ENCODE assay signal across 8 cellular contexts in genomic region chr19:7944177-7944761, GRCh38. TPM values are rescaled to one million over a fixed set of nuclear protein-coding genes. Genes with fewer than 3 reads are reported as not detected.
DNase-seq lines count a peak whose midpoint lies in the region; ATAC-seq and TF ChIP-seq lines count a peak whose summit lies in the region.

No MANE protein-coding gene starts in this region.

- TF ChIP-seq CTCF in GM10248 (IDR thresholded peaks at IDR 0.05; ENCODE audit: control extremely low read depth, extremely low read depth, low read depth, missing control alignments), result peak; percentile 83

- ATAC-seq in HG02852 (IDR thresholded peaks at IDR 0.05; ENCODE audit: unreplicated experiment), result peak; percentile 27
- ATAC-seq in sciatic nerve, result peak; percentile 75
- ATAC-seq in GM21717 (IDR thresholded peaks at IDR 0.05; ENCODE audit: unreplicated experiment), result no peak

- CTCF ChIA-PET in GM10248 (lab: Yijun Ruan, JAX), result interaction anchor here (0.7 to 6.9 kb wide), 47 partner anchors 8 to 714 kb away, joined by 3 to 90 read pairs (median 5); partner anchors contain the start of genes CCL25, CTXN1, ELAVL1 and MAP2K7

- DNase-seq in GM10248 (ENCODE audit: extremely low spot score), result peak; percentile 82
- peak; percentile 60 to 78 for DNase-seq in NCI-H187 (lab: John Stamatoyannopoulos, UW)
- DNase-seq in T-helper 22 cell (ENCODE audit: low read depth), result peak; percentile 61
- peak; percentile 93 for DNase-seq in astrocyte of the hippocampus (ENCODE audit: low read depth, low spot score)
- peak in 49 of 51 donors; percentile 30 to 90 (median 72) for DNase-seq in hypothalamus (lab: John Stamatoyannopoulos, UW)
- peak; percentile 92 for DNase-seq in sciatic nerve (ENCODE audit: low spot score)

- intact Hi-C loops in sciatic nerve (cut with DNase I), result no loop called here

- POLR2A ChIA-PET in GM10248 (lab: Yijun Ruan, JAX), result interaction anchor here (0.6 to 2.5 kb wide), 12 partner anchors 8 to 446 kb away, joined by 3 to 18 read pairs (median 4); partner anchors contain the start of genes MAP2K7, PNPLA6, RAB11B and SNAPC2

RNA-seq across cellular contexts. Expression of gene TIMM44, which starts 0.8 kb away (rescaled TPM):
- total RNA-seq in sciatic nerve, result 49.6 TPM

RNA-seq across cellular contexts. Expression of gene CTXN1, which starts 18.3 kb away (rescaled TPM):
- 1.5 TPM for total RNA-seq in sciatic nerve

RNA-seq across cellular contexts. Expression of gene SNAPC2, which starts 24.1 kb away (rescaled TPM):
- 14.9 TPM for total RNA-seq in sciatic nerve

RNA-seq across cellular contexts. Expression of gene TGFBR3L, which starts 29.6 kb away (rescaled TPM):
- not detected for total RNA-seq in sciatic nerve

RNA-seq across cellular contexts. Expression of gene MAP2K7, which starts 40.6 kb away (rescaled TPM):
- 34.0 TPM for total RNA-seq in sciatic nerve
